In genomic region chr12:60501124-60501729, GRCh38 we compare ENCODE assay signal across 16 cellular contexts.
DNase-seq lines count a peak whose midpoint lies in the region; ATAC-seq and TF ChIP-seq lines count a peak whose summit lies in the region.
"Had no signal": no experiment of that assay in that cellular context is flagged by ENCODE, and none has a peak within 500 bp of the region (broad histone marks: within the 10 kb centered on the region; RNA-seq: fewer than 3 reads in every experiment).

No MANE protein-coding gene starts in this region.

- no TSS peak for BruUV-seq in A673 (replicated peaks; lab: Mats Ljungman, UMichigan)

- H3K36me3 ChIP-seq in A673 (ENCODE audit: insufficient read depth, low read length, poor library complexity, severe bottlenecking) (no peaks in the 10 kb centered on the region), WERI-Rb-1 (no peaks in the 10 kb centered on the region)
- H3K36me3 ChIP-seq: BE2C, vagina had no signal

- POLR2A ChIA-PET in A673 (lab: Charles Lee; ENCODE audit: low non-redundant PET), result no interaction called here

- H3K4me3 ChIP-seq in A673 (ENCODE audit: low read depth, low read length, poor library complexity, severe bottlenecking) (no peak overlapping the region), WERI-Rb-1 (ENCODE audit: low read depth, low read length) (no peak overlapping the region), foreskin fibroblast (ENCODE audit: low read depth in 1 of 2, low read length in 2 of 2) (no peak overlapping the region)
- H3K4me3 ChIP-seq: PC-9, vagina had no signal

- no peak for ATAC-seq in HG02798 (IDR thresholded peaks at IDR 0.05; ENCODE audit: poor library complexity, unreplicated experiment)
- ATAC-seq: activated naive CD8-positive, alpha-beta T cell treated with anti-CD3 and anti-CD28 coated beads, Interleukin-2, amount 50 U/mL, for 24 hours; effector memory CD8-positive, alpha-beta T cell; natural killer cell had no signal

- no peaks in the 10 kb centered on the region for H3K27me3 ChIP-seq in A673 (replicated peaks; ENCODE audit: insufficient read depth, low read depth, low read length, poor library complexity)
- no peaks in the 10 kb centered on the region for H3K27me3 ChIP-seq in WERI-Rb-1 (ENCODE audit: insufficient read depth, low read depth, severe bottlenecking)
- H3K27me3 ChIP-seq: BE2C, vagina had no signal

- CTCF ChIA-PET in A673 (lab: Charles Lee), result interaction anchor here (0.5 kb wide), 1 partner anchor 79 kb away, joined by 11 read pairs; no protein-coding TSS in a partner anchor

- H3K9me3 ChIP-seq in A673 (ENCODE audit: low read depth, low read length, poor library complexity, severe bottlenecking) (peaks cover 4% of the 10 kb centered on the region), WERI-Rb-1 (ENCODE audit: severe bottlenecking) (no peaks in the 10 kb centered on the region)
- H3K9me3 ChIP-seq: BE2C, vagina had no signal

- H3K27ac ChIP-seq in A673 (ENCODE audit: low read depth, low read length, poor library complexity, severe bottlenecking) (no peak overlapping the region), WERI-Rb-1 (no peak overlapping the region)
- H3K27ac ChIP-seq: PC-9, vagina had no signal

- DNase-seq in A673 (ENCODE audit: low spot score), result peak; percentile 7
- DNase-seq in H4 (ENCODE audit: low spot score), result peak; percentile 89
- DNase-seq in WERI-Rb-1, result peak; percentile 12
- DNase-seq in foreskin fibroblast, result peak; percentile 1 to 9
- DNase-seq in D341Med (ENCODE audit: low spot score), result no peak
- no peak for DNase-seq in cerebellar nuclear complex (lab: John Stamatoyannopoulos, UW)
- no peak for DNase-seq in stimulated activated CD4-positive, alpha-beta T cell treated with anti-CD3 and anti-CD28 coated beads, Interleukin-15, amount 100 ng/mL, for 24 hours
- DNase-seq: activated CD8-positive, alpha-beta memory T cell treated with anti-CD3 and anti-CD28 coated beads, Interleukin-2, amount 50 U/mL, for 48 hours; activated naive CD8-positive, alpha-beta T cell treated with anti-CD3 and anti-CD28 coated beads, Interleukin-2, amount 50 U/mL, for 24 hours; BE2C; effector memory CD8-positive, alpha-beta T cell; natural killer cell; NCI-H1694 treated with DMSO at 0.1 percent for 48 hours; PC-9 had no signal

- TF ChIP-seq CTCF in A673 (conservative IDR thresholded peaks at IDR 0.05; ENCODE audit: low read depth, low read length), result no peak; the same call in 1 of the 2 replicates
- peak; percentile 37; the same call in 1 of the 2 replicates for TF ChIP-seq CTCF in WERI-Rb-1 (IDR thresholded peaks at IDR 0.05; ENCODE audit: low read depth, low read length)
- no peak for TF ChIP-seq CTCF in foreskin fibroblast (IDR thresholded peaks at IDR 0.05; ENCODE audit: low read depth, low read length)

- no peaks in the 10 kb centered on the region for H3K4me1 ChIP-seq in A673 (ENCODE audit: insufficient read depth, low read length, poor library complexity, severe bottlenecking)
- H3K4me1 ChIP-seq: BE2C, vagina had no signal

- intact Hi-C loops in A673 (cut with micrococcal nuclease; ENCODE audit: unreplicated experiment), result no loop called here

Comparison
In these comparisons a context has a peak if more than half of its experiments do, and no peak if none do; other contexts are left out.
1. DNase-seq: peak in A673 (single experiment), H4 (single experiment), WERI-Rb-1 (single experiment) and foreskin fibroblast (2 of 2); none in D341Med (single experiment), cerebellar nuclear complex (0 of 2) and stimulated activated CD4-positive, alpha-beta T cell treated with anti-CD3 and anti-CD28 coated beads, Interleukin-15, amount 100 ng/mL, for 24 hours (single experiment).